ENCODE assay signal across 9 cellular contexts in genomic region chr18:48924621-48925601, GRCh38. TPM values are rescaled to one million over a fixed set of nuclear protein-coding genes. Genes with fewer than 3 reads are reported as not detected.
DNase-seq lines count a peak whose midpoint lies in the region; ATAC-seq and TF ChIP-seq lines count a peak whose summit lies in the region.
"Had no signal": no experiment of that assay in that cellular context is flagged by ENCODE, and none has a peak within 500 bp of the region (broad histone marks: within the 10 kb centered on the region; RNA-seq: fewer than 3 reads in every experiment).

No MANE protein-coding gene starts in this region.

- peaks cover 0 to 3% (median 0%) of the 10 kb centered on the region in 7 donors for H3K9me3 Mint-ChIP-seq in CD14-positive monocyte

- H3K36me3 ChIP-seq in duodenal mucosa (ENCODE audit: control insufficient read depth in 1 of 2, insufficient read depth in 2 of 2, low read length in 2 of 2) (peaks cover 0 to 20% of the 10 kb centered on the region in 2 donors), neutrophil (peaks cover 4% of the 10 kb centered on the region)

- intact Hi-C loops in CD14-positive monocyte (cut with micrococcal nuclease) = no loop called here

- H3K4me3 Mint-ChIP-seq in CD14-positive monocyte = peak overlapping the region in 1 of 2 donors; percentile 71

- H3K27me3 ChIP-seq in duodenal mucosa (ENCODE audit: control insufficient read depth in 1 of 2, insufficient read depth in 2 of 2, low read length in 2 of 2) = no peaks in the 10 kb centered on the region
- no peaks in the 10 kb centered on the region for H3K27me3 ChIP-seq in neutrophil

- H3K4me1 Mint-ChIP-seq in CD14-positive monocyte = peaks cover 84% of the 10 kb centered on the region

- TF ChIP-seq CTCF in CD14-positive monocyte (IDR thresholded peaks at IDR 0.05) (no peak), neutrophil (IDR thresholded peaks at IDR 0.05) (no peak)

- H3K9me3 ChIP-seq in duodenal mucosa (ENCODE audit: control insufficient read depth in 1 of 2, low read length in 2 of 2) (no peaks in the 10 kb centered on the region), neutrophil (no peaks in the 10 kb centered on the region)

- no peak for ATAC-seq in HG02610 (IDR thresholded peaks at IDR 0.05; ENCODE audit: unreplicated experiment)

- peaks cover 75 to 90% of the 10 kb centered on the region in 2 donors for H3K4me1 ChIP-seq in duodenal mucosa (ENCODE audit: control insufficient read depth in 1 of 2, insufficient read depth in 2 of 2, low read length in 2 of 2)
- peaks cover 76% of the 10 kb centered on the region in 2 experiments for H3K4me1 ChIP-seq in neutrophil (ENCODE audit: control insufficient read depth in 1 of 2, insufficient read depth in 1 of 2, low read depth in 1 of 2, low read length in 1 of 2)

- H3K36me3 Mint-ChIP-seq in CD14-positive monocyte = peaks cover 36 to 37% of the 10 kb centered on the region in 2 donors

- peaks cover 0 to 5% (median 3%) of the 10 kb centered on the region in 3 donors for H3K27me3 Mint-ChIP-seq in CD14-positive monocyte (ENCODE audit: low read depth in 3 of 3)

- H3K27ac ChIP-seq in duodenal mucosa (ENCODE audit: low read depth, low read length) (peak overlapping the region; percentile 3), neutrophil (peak overlapping the region; percentile 75)
- H3K27ac ChIP-seq: HL-60 had no signal

- peak overlapping the region; percentile 10 to 31 for H3K4me3 ChIP-seq in duodenal mucosa (ENCODE audit: low read depth in 1 of 2, low read length in 2 of 2)
- H3K4me3 ChIP-seq in neutrophil (ENCODE audit: low read depth in 1 of 2, low read length in 1 of 2) = no peak overlapping the region

- H3K27ac Mint-ChIP-seq in CD14-positive monocyte = peak overlapping the region in 6 of 7 donors; percentile 10 to 94 (median 66)

- peak overlapping the region in 1 of 2 donors; percentile 22 for H3K9ac ChIP-seq in duodenal mucosa (ENCODE audit: low read depth in 1 of 2, low read length in 2 of 2)

- DNase-seq in CD14-positive monocyte (ENCODE audit: low spot score) (no peak), OCI-M1 (lab: John Stamatoyannopoulos, UW) (peak; percentile 70), SW 1271 (lab: John Stamatoyannopoulos, UW) (no peak), SIG-M5 treated with dmso at 0.1 percent for 504 hours (lab: John Stamatoyannopoulos, UW; ENCODE audit: unreplicated experiment) (no peak), NCI-H2196 treated with DMSO at 0.1 percent for 48 hours (lab: John Stamatoyannopoulos, UW; ENCODE audit: unreplicated experiment) (no peak)

RNA-seq across cellular contexts. Expression of gene SMAD7, which starts 25.9 kb away (rescaled TPM):
- 1 to 10 TPM; 1.4 to 1.5 TPM for polyA plus RNA-seq in CD14-positive monocyte

Comparison
In these comparisons a context has a peak if more than half of its experiments do, and no peak if none do; other contexts are left out.
1. H3K4me3 ChIP-seq: peak in duodenal mucosa (2 of 2); none in neutrophil (0 of 2).